8 cellular contexts compared by ENCODE assay signal in genomic region chr6:34696739-34697543, GRCh38. TPM values are rescaled to one million over a fixed set of nuclear protein-coding genes. Genes with fewer than 3 reads are reported as not detected.
DNase-seq lines count a peak whose midpoint lies in the region; ATAC-seq and TF ChIP-seq lines count a peak whose summit lies in the region.

Gene ILRUN, minus strand, starts transcription at chr6:34696767. Its CDS starts 164 bp downstream, at chr6:34696603.

- peaks cover 52% of the 10 kb centered on the region for H3K4me1 Mint-ChIP-seq in activated T-cell treated with anti-CD3 and anti-CD28 coated beads, Interleukin-2, amount 50 U/mL, for 24 hours (ENCODE audit: low read depth)

- no peaks in the 10 kb centered on the region for H3K9me3 ChIP-seq in mucosa of rectum (ENCODE audit: control insufficient read depth in 2 of 2, low read length in 2 of 2)

- TF ChIP-seq POLR2A in erythroblast (IDR thresholded peaks at IDR 0.05; ENCODE audit: low read length): peak; percentile 91

- H3K36me3 ChIP-seq in mucosa of rectum (ENCODE audit: control insufficient read depth in 2 of 2, insufficient read depth in 2 of 2, low read length in 2 of 2): no peaks in the 10 kb centered on the region

- DNase-seq in DMS 273 treated with DMSO at 0.1 percent for 48 hours (lab: John Stamatoyannopoulos, UW) (peak; percentile 84), KG1 (lab: John Stamatoyannopoulos, UW) (peak; percentile 77), erythroblast (lab: John Stamatoyannopoulos, UW) (peak; percentile 97 to 99)
- DNase-seq in activated T-cell treated with anti-CD3 and anti-CD28 coated beads, Interleukin-2, amount 50 U/mL, for 24 hours: peak; percentile 98
- DNase-seq in stimulated activated CD8-positive, alpha-beta memory T cell treated with anti-CD3 and anti-CD28 coated beads, Interleukin-4, amount 100 ng/mL, for 4 hours (ENCODE audit: low read depth in 2 of 2, low spot score in 1 of 2): peak; percentile 90 to 96

- H3K27ac Mint-ChIP-seq in activated T-cell treated with anti-CD3 and anti-CD28 coated beads, Interleukin-2, amount 50 U/mL, for 24 hours: peak within 1 kb of the TSS; percentile 99

- peaks cover 38% of the 10 kb centered on the region for H3K36me3 Mint-ChIP-seq in activated T-cell treated with anti-CD3 and anti-CD28 coated beads, Interleukin-2, amount 50 U/mL, for 24 hours (ENCODE audit: low read depth)

- H3K9ac ChIP-seq in mucosa of rectum (ENCODE audit: low read depth in 1 of 2, low read length in 2 of 2): peak within 1 kb of the TSS; percentile 90 to 95

- H3K4me3 ChIP-seq in mucosa of rectum (ENCODE audit: low read length in 2 of 2): peak within 1 kb of the TSS; percentile 89 to 95

- peaks cover 3 to 10% of the 10 kb centered on the region in 2 donors for H3K4me1 ChIP-seq in mucosa of rectum (ENCODE audit: control insufficient read depth in 2 of 2, insufficient read depth in 2 of 2, low read length in 2 of 2)

- H3K27ac ChIP-seq in mucosa of rectum (ENCODE audit: low read depth in 2 of 2, low read length in 2 of 2): peak within 1 kb of the TSS; percentile 83 to 91

- no peaks in the 10 kb centered on the region for H3K27me3 Mint-ChIP-seq in activated T-cell treated with anti-CD3 and anti-CD28 coated beads, Interleukin-2, amount 50 U/mL, for 24 hours

- no peaks in the 10 kb centered on the region for H3K9me3 Mint-ChIP-seq in activated T-cell treated with anti-CD3 and anti-CD28 coated beads, Interleukin-2, amount 50 U/mL, for 24 hours

- H3K27me3 ChIP-seq in mucosa of rectum (ENCODE audit: control insufficient read depth in 2 of 2, insufficient read depth in 2 of 2, low read length in 2 of 2): no peaks in the 10 kb centered on the region

- peak; percentile 71 for ATAC-seq in GM21619 (IDR thresholded peaks at IDR 0.05; ENCODE audit: unreplicated experiment)

- peak within 1 kb of the TSS; percentile 96 for H3K4me3 Mint-ChIP-seq in activated T-cell treated with anti-CD3 and anti-CD28 coated beads, Interleukin-2, amount 50 U/mL, for 24 hours

TF ChIP-seq in PFSK-1, 5 proteins besides CTCF, POLR2A, EP300 and RAD21:
- TF ChIP-seq FOXP2 (optimal IDR thresholded peaks at IDR 0.05; ENCODE audit: borderline replicate concordance, extremely low read depth, extremely low read length, insufficient read depth): peak; percentile 76
- TF ChIP-seq, protein P1, sequence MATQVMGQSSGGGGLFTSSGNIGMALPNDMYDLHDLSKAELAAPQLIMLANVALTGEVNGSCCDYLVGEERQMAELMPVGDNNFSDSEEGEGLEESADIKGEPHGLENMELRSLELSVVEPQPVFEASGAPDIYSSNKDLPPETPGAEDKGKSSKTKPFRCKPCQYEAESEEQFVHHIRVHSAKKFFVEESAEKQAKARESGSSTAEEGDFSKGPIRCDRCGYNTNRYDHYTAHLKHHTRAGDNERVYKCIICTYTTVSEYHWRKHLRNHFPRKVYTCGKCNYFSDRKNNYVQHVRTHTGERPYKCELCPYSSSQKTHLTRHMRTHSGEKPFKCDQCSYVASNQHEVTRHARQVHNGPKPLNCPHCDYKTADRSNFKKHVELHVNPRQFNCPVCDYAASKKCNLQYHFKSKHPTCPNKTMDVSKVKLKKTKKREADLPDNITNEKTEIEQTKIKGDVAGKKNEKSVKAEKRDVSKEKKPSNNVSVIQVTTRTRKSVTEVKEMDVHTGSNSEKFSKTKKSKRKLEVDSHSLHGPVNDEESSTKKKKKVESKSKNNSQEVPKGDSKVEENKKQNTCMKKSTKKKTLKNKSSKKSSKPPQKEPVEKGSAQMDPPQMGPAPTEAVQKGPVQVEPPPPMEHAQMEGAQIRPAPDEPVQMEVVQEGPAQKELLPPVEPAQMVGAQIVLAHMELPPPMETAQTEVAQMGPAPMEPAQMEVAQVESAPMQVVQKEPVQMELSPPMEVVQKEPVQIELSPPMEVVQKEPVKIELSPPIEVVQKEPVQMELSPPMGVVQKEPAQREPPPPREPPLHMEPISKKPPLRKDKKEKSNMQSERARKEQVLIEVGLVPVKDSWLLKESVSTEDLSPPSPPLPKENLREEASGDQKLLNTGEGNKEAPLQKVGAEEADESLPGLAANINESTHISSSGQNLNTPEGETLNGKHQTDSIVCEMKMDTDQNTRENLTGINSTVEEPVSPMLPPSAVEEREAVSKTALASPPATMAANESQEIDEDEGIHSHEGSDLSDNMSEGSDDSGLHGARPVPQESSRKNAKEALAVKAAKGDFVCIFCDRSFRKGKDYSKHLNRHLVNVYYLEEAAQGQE (IDR thresholded peaks at IDR 0.05; ENCODE audit: insufficient read depth in 1 of 2, low read depth in 2 of 2, low read length in 2 of 2): peak in 1 of 2 experiments; percentile 28; a peak in 1 of 4 replicates
- TF ChIP-seq SIN3A (IDR thresholded peaks at IDR 0.05; ENCODE audit: borderline replicate concordance, insufficient read depth, low read length): no peak
- peak; percentile 66; the same call in 1 of the 2 replicates for TF ChIP-seq POLR2AphosphoS5 (IDR thresholded peaks at IDR 0.05; ENCODE audit: low read depth, low read length)
- TF ChIP-seq TAF1 (IDR thresholded peaks at IDR 0.05; ENCODE audit: borderline replicate concordance, insufficient read depth, low read length): peak; percentile 31; the same call in 1 of the 2 replicates

RNA-seq across cellular contexts. Expression of gene ILRUN, which starts in this region (rescaled TPM):
- 43.9 TPM for polyA plus RNA-seq in PFSK-1 (2012; ENCODE audit: insufficient read length, low read depth)

Comparison
In these comparisons a context has a peak if more than half of its experiments do, and no peak if none do; other contexts are left out.
1. Peak in every context shown above with its lines: DNase-seq, ATAC-seq, H3K4me3 ChIP-seq and H3K27ac ChIP-seq.